ENCODE assay signal across 13 cellular contexts in genomic region chr7:135441791-135442190, GRCh38.
DNase-seq lines count a peak whose midpoint lies in the region; ATAC-seq, FAIRE-seq and TF ChIP-seq lines count a peak whose summit lies in the region.
"Had no signal": no experiment of that assay in that cellular context is flagged by ENCODE, and none has a peak within 500 bp of the region (broad histone marks: within the 10 kb centered on the region; RNA-seq: fewer than 3 reads in every experiment).

No MANE protein-coding gene starts in this region.

- ATAC-seq in A549, result peak; percentile 89 to 91
- ATAC-seq in GM23338, result no peak
- ATAC-seq in RWPE2 (ENCODE audit: low read depth), result peak; percentile 97
- no peak for ATAC-seq in GM19463 (IDR thresholded peaks at IDR 0.05; ENCODE audit: unreplicated experiment)
- ATAC-seq: naive thymus-derived CD4-positive, alpha-beta T cell had no signal

- no peaks in the 10 kb centered on the region for H3K4me1 Mint-ChIP-seq in GM23338

- H2AFZ ChIP-seq in GM23338, result no peak overlapping the region

- H3K27ac ChIP-seq in A549 (no peak overlapping the region; a peak in 1 of 6 replicates), GM23338 (ENCODE audit: low read depth) (no peak overlapping the region), RWPE2 (ENCODE audit: poor library complexity, severe bottlenecking) (no peak overlapping the region)
- H3K27ac ChIP-seq: dorsolateral prefrontal cortex had no signal

- FAIRE-seq in A549 (lab: Jason Lieb, UNC), result no peak

- H3K4me3 Mint-ChIP-seq in GM23338, result no peak overlapping the region
- H3K4me3 Mint-ChIP-seq: CD4-positive, CD25-positive, alpha-beta regulatory T cell; naive thymus-derived CD4-positive, alpha-beta T cell had no signal

- DNase-seq in A549 (ENCODE audit: low read depth in 1 of 2, low spot score in 1 of 2), result peak; percentile 15 to 52
- DNase-seq in GM23338 (ENCODE audit: low spot score), result no peak
- DNase-seq in RWPE2 (ENCODE audit: low spot score), result no peak
- peak; percentile 17 for DNase-seq in fibroblast of villous mesenchyme (ENCODE audit: low read depth)
- no peak for DNase-seq in DMS79 (lab: John Stamatoyannopoulos, UW)
- no peak for DNase-seq in NCI-H345 (lab: John Stamatoyannopoulos, UW)
- no peak for DNase-seq in SKM-1 (lab: John Stamatoyannopoulos, UW; ENCODE audit: unreplicated experiment)
- DNase-seq: activated T-cell treated with anti-CD3 and anti-CD28 coated beads, Interleukin-2, amount 50 U/mL, for 48 hours; CD4-positive, CD25-positive, alpha-beta regulatory T cell; dorsolateral prefrontal cortex; naive thymus-derived CD4-positive, alpha-beta T cell; stimulated activated CD4-positive, alpha-beta T cell treated with anti-CD3 and anti-CD28 coated beads, Interleukin-15, amount 100 ng/mL, for 24 hours had no signal

- H3K4me3 ChIP-seq in A549 (no peak overlapping the region), GM23338 (no peak overlapping the region), RWPE2 (ENCODE audit: severe bottlenecking) (no peak overlapping the region), fibroblast of villous mesenchyme (ENCODE audit: low read depth, low read length) (no peak overlapping the region)
- H3K4me3 ChIP-seq: dorsolateral prefrontal cortex had no signal

- H3K4me1 ChIP-seq in A549 (peaks cover 23% of the 10 kb centered on the region; the same call in 2 of the 3 replicates), GM23338 (ENCODE audit: insufficient read depth) (no peaks in the 10 kb centered on the region), RWPE2 (ENCODE audit: insufficient read depth, poor library complexity, severe bottlenecking) (peaks cover 9% of the 10 kb centered on the region)

- no peaks in the 10 kb centered on the region for H3K9me2 ChIP-seq in GM23338 (ENCODE audit: insufficient read depth)

- H3K27ac Mint-ChIP-seq in GM23338, result no peak overlapping the region
- H3K27ac Mint-ChIP-seq: CD4-positive, CD25-positive, alpha-beta regulatory T cell; naive thymus-derived CD4-positive, alpha-beta T cell had no signal

- no peaks in the 10 kb centered on the region for H3F3A ChIP-seq in GM23338 (replicated peaks; ENCODE audit: low read depth)

- H3K36me3 ChIP-seq in GM23338 (ENCODE audit: insufficient read depth), result no peaks in the 10 kb centered on the region
- peaks cover 17% of the 10 kb centered on the region for H3K36me3 ChIP-seq in RWPE2 (ENCODE audit: low read depth)

- H3K9me3 ChIP-seq in A549 (no peaks in the 10 kb centered on the region), RWPE2 (ENCODE audit: severe bottlenecking) (no peaks in the 10 kb centered on the region)

- POLR2A ChIA-PET in A549 (lab: Yijun Ruan, JAX), result no interaction called here

- peaks cover 3% of the 10 kb centered on the region; the same call in 1 of the 2 replicates for H4K20me1 ChIP-seq in GM23338 (replicated peaks; ENCODE audit: insufficient read depth)

- no peak for TF ChIP-seq EP300 in A549 (IDR thresholded peaks at IDR 0.05)

- no peak for TF ChIP-seq POLR2A in A549 (IDR thresholded peaks at IDR 0.05; ENCODE audit: low read length)

- H3K36me3 Mint-ChIP-seq in GM23338 (ENCODE audit: low read depth), result peaks cover 7% of the 10 kb centered on the region; the same call in 2 of the 3 replicates

- no peaks in the 10 kb centered on the region for H3K27me3 ChIP-seq in GM23338 (ENCODE audit: insufficient read depth)
- no peaks in the 10 kb centered on the region for H3K27me3 ChIP-seq in RWPE2 (ENCODE audit: insufficient read depth, poor library complexity, severe bottlenecking)
- H3K27me3 ChIP-seq: dorsolateral prefrontal cortex had no signal

- TF ChIP-seq CTCF in A549 (IDR thresholded peaks at IDR 0.05) (no peak), GM23338 (conservative IDR thresholded peaks at IDR 0.05; ENCODE audit: low read depth in 2 of 2) (no peak), RWPE2 (IDR thresholded peaks at IDR 0.05; ENCODE audit: poor library complexity, severe bottlenecking) (no peak), fibroblast of villous mesenchyme (IDR thresholded peaks at IDR 0.05; ENCODE audit: insufficient read depth, low read depth, low read length) (no peak)

- H3K4me2 ChIP-seq in A549, result peak overlapping the region; percentile 26; the same call in 2 of the 3 replicates
- no peak overlapping the region for H3K4me2 ChIP-seq in GM23338

- CTCF ChIA-PET in A549 (lab: Yijun Ruan, JAX), result interaction anchor here (1.0 kb wide), 1 partner anchor 117 kb away, joined by 4 read pairs; no protein-coding TSS in a partner anchor

- no peak for TF ChIP-seq RAD21 in A549 (conservative IDR thresholded peaks at IDR 0.05 in 1 of 2, IDR thresholded peaks at IDR 0.05 in 1 of 2)

- H3K79me2 ChIP-seq in GM23338 (replicated peaks; ENCODE audit: insufficient read depth), result peaks cover 28% of the 10 kb centered on the region; the same call in 1 of the 2 replicates

- no peaks in the 10 kb centered on the region for H3K9me3 Mint-ChIP-seq in GM23338
- H3K9me3 Mint-ChIP-seq: CD4-positive, CD25-positive, alpha-beta regulatory T cell had no signal

- H3K27me3 Mint-ChIP-seq in GM23338 (ENCODE audit: insufficient read depth, low read depth, poor library complexity), result peaks cover 2% of the 10 kb centered on the region
- H3K27me3 Mint-ChIP-seq: CD4-positive, CD25-positive, alpha-beta regulatory T cell; naive thymus-derived CD4-positive, alpha-beta T cell had no signal

TF ChIP-seq in A549, 52 proteins besides CTCF, POLR2A, EP300 and RAD21 (continues in another document):
- TF ChIP-seq EHMT2 (IDR thresholded peaks at IDR 0.05; ENCODE audit: low read depth) (peak; percentile 36; the same call in 1 of the 2 replicates), FOSL2 (IDR thresholded peaks at IDR 0.05) (no peak), FOSL2 (CRISPR knock-in tag; IDR thresholded peaks at IDR 0.05) (peak; percentile 39), TP53 (CRISPR knock-in tag; IDR thresholded peaks at IDR 0.05) (no peak), REST (IDR thresholded peaks at IDR 0.05) (peak; percentile 85), CHD4 (IDR thresholded peaks at IDR 0.05; ENCODE audit: borderline replicate concordance) (no peak)

TF ChIP-seq in GM23338, 12 proteins besides CTCF, POLR2A, EP300 and RAD21:
- TF ChIP-seq JUNB (IDR thresholded peaks at IDR 0.05; ENCODE audit: unreplicated experiment) (no peak), REST (IDR thresholded peaks at IDR 0.05; ENCODE audit: unreplicated experiment) (peak; percentile 53)

Comparison
In these comparisons a context has a peak if more than half of its experiments do, and no peak if none do; other contexts are left out.
1. ATAC-seq: peak in A549 (2 of 2) and RWPE2 (single experiment); none in GM23338 (single experiment) and GM19463 (single experiment).
2. DNase-seq: peak in A549 (2 of 2) and fibroblast of villous mesenchyme (single experiment); none in GM23338 (single experiment), RWPE2 (single experiment), DMS79 (single experiment), NCI-H345 (single experiment) and SKM-1 (single experiment).